In the genomic region with DNA sequence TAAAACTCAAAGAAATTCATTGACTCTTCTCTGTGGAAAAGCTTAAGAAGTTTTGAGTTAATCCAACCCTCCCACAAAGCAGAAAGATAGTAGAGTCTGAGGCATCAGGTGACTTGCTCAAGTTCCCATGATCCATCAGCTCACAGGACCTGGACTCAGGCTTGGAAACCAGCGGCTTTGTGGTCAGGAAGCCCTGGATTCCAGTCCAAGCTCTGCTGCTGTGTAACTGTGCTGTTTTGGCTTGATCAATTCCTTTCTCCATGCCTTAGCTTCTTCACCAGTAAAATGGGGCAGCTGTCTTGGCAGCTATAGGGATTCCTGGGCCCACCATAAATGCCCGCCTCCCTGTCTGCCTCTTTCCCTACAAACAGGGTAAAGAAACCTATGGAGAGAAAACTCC, we compare ENCODE assay signal across 9 cellular contexts.
DNase-seq lines count a peak whose midpoint lies in the region; ATAC-seq, FAIRE-seq and TF ChIP-seq lines count a peak whose summit lies in the region.
"Had no signal": no experiment of that assay in that cellular context is flagged by ENCODE, and none has a peak within 500 bp of the region (broad histone marks: within the 10 kb centered on the region; RNA-seq: fewer than 3 reads in every experiment).

No MANE protein-coding gene starts in this region.

- BruUV-seq in GM12878 (replicated peaks; lab: Mats Ljungman, UMichigan), result TSS peak; percentile 91
- BruUV-seq in PC-9 (replicated peaks; lab: Mats Ljungman, UMichigan), result no TSS peak

- H3K79me2 ChIP-seq in GM12878 (ENCODE audit: control insufficient read depth, insufficient read depth, low read length) (peaks cover 4% of the 10 kb centered on the region), PC-9 (ENCODE audit: low read depth) (no peaks in the 10 kb centered on the region)

- intact Hi-C loops in GM12878 (cut with micrococcal nuclease; ENCODE audit: unreplicated experiment) (no loop called here), PC-9 (cut with micrococcal nuclease; ENCODE audit: unreplicated experiment) (no loop called here)

- no peaks in the 10 kb centered on the region for H3K9me3 ChIP-seq in BLaER1 treated with 17β-estradiol and CSF1 and Interleukin-3, amounts not matched to agents 10 nM and 100 nM (replicated peaks in 1 of 11)
- H3K9me3 ChIP-seq in GM12878 (replicated peaks; ENCODE audit: control insufficient read depth, insufficient read depth, low read length), result no peaks in the 10 kb centered on the region
- H3K9me3 ChIP-seq in PC-9 (ENCODE audit: insufficient read depth, low read depth), result no peaks in the 10 kb centered on the region

- TF ChIP-seq CTCF in HL-60 (IDR thresholded peaks at IDR 0.05; ENCODE audit: insufficient read depth, low read length), result no peak
- TF ChIP-seq CTCF in GM12878 (IDR thresholded peaks at IDR 0.05 in 2 of 3, conservative IDR thresholded peaks at IDR 0.05 in 1 of 3; ENCODE audit: control insufficient read depth in 2 of 3, extremely low read depth in 1 of 3, insufficient read depth in 1 of 3, low read depth in 3 of 3, low read length in 3 of 3), result no peak
- TF ChIP-seq CTCF in nephron (IDR thresholded peaks at IDR 0.05; ENCODE audit: unreplicated experiment in 3 of 3), result no peak
- no peak for TF ChIP-seq CTCF in PC-9 (conservative IDR thresholded peaks at IDR 0.05)

- RAD21 ChIA-PET in GM12878 (lab: Charles Lee; ENCODE audit: unreplicated experiment), result interaction anchor here (1.3 to 6.3 kb wide), 9 partner anchors 10 to 212 kb away, joined by 3 to 77 read pairs (median 7); no protein-coding TSS in a partner anchor

- H3K36me3 Mint-ChIP-seq in nephron (ENCODE audit: low read depth), result no peaks in the 10 kb centered on the region

- no peak for ATAC-seq in GM12878
- ATAC-seq in GM18907 (IDR thresholded peaks at IDR 0.05; ENCODE audit: unreplicated experiment), result no peak

- CTCF ChIA-PET in GM12878 (lab: Yijun Ruan, JAX), result interaction anchor here (0.7 to 5.9 kb wide), 8 partner anchors 9 to 73 kb away, joined by 3 to 29 read pairs (median 4); no protein-coding TSS in a partner anchor
- CTCF ChIA-PET in PC-9 (lab: Charles Lee), result no interaction called here

- H2AFZ ChIP-seq in GM12878 (ENCODE audit: control insufficient read depth, low read depth, low read length) (peak overlapping the region; percentile 84), PC-9 (no peak overlapping the region)

- no peak for TF ChIP-seq POLR2A in GM12878 (IDR thresholded peaks at IDR 0.05; ENCODE audit: low read depth, low read length)

- peak overlapping the region; percentile 77 to 96 (median 93) for H3K4me2 ChIP-seq in BLaER1 treated with 17β-estradiol and CSF1 and Interleukin-3, amounts not matched to agents 10 nM and 100 nM
- H3K4me2 ChIP-seq in GM12878 (ENCODE audit: control insufficient read depth, insufficient read depth) (peak overlapping the region; percentile 97), PC-9 (no peak overlapping the region)

- no peaks in the 10 kb centered on the region for H3K36me3 ChIP-seq in BLaER1 treated with 17β-estradiol and CSF1 and Interleukin-3, amounts not matched to agents 10 nM and 100 nM
- H3K36me3 ChIP-seq in GM12878 (ENCODE audit: control insufficient read depth in 2 of 2, insufficient read depth in 2 of 2, low read length in 1 of 2) (0 out of 4 replicates have a peak, but pooled peaks cover 0 to 2% of the 10 kb centered on the region in 2 experiments), PC-9 (ENCODE audit: low read depth) (no peaks in the 10 kb centered on the region)

- in situ Hi-C loops in GM12878 (cut with MboI), result no loop called here

- H3K9me3 Mint-ChIP-seq in nephron, result no peaks in the 10 kb centered on the region

- peak overlapping the region; percentile 50 to 78 (median 73) for H3K27ac Mint-ChIP-seq in nephron

- peak overlapping the region; percentile 85 to 94 (median 91) for H3K9ac ChIP-seq in BLaER1 treated with 17β-estradiol and CSF1 and Interleukin-3, amounts not matched to agents 10 nM and 100 nM
- peak overlapping the region; percentile 83 for H3K9ac ChIP-seq in GM12878 (ENCODE audit: control insufficient read depth, insufficient read depth, low read length)

- POLR2A ChIA-PET in GM12878 (lab: Charles Lee), result interaction anchor here (0.9 to 7.3 kb wide), 7 partner anchors 10 to 123 kb away, joined by 3 to 67 read pairs (median 5); no protein-coding TSS in a partner anchor
- POLR2A ChIA-PET in PC-9 (lab: Charles Lee; ENCODE audit: unreplicated experiment), result no interaction called here

- H3K4me3 ChIP-seq in BLaER1 treated with 17β-estradiol and CSF1 and Interleukin-3, amounts not matched to agents 10 nM and 100 nM, result peak overlapping the region in 9 of 10 experiments; percentile 19 to 54 (median 33); a peak in 14 of 20 replicates
- H3K4me3 ChIP-seq in HL-60 (replicated peaks; ENCODE audit: insufficient read depth, low read length) (no peak overlapping the region; the same call in 1 of the 2 replicates), GM12878 (peak overlapping the region; percentile 41; the same call in 1 of the 2 replicates), PC-9 (no peak overlapping the region)

- peaks cover 57% of the 10 kb centered on the region for H3K4me1 Mint-ChIP-seq in nephron

- no peaks in the 10 kb centered on the region for H3K9me2 ChIP-seq in PC-9 (ENCODE audit: insufficient read depth)

- peak overlapping the region in 1 of 3 experiments; percentile 50 for H3K4me3 Mint-ChIP-seq in nephron

- DNase-seq in HL-60 (ENCODE audit: low read depth in 1 of 2, low spot score in 1 of 2) (peak; percentile 14 to 66), GM12878 (ENCODE audit: low read depth, low spot score) (no peak), PC-9 (no peak), NCI-H69 (lab: John Stamatoyannopoulos, UW) (no peak), T-helper 9 cell (no peak)
- DNase-seq: NCI-H226 had no signal

- peaks cover 73 to 98% (median 97%) of the 10 kb centered on the region in 10 experiments for H3K4me1 ChIP-seq in BLaER1 treated with 17β-estradiol and CSF1 and Interleukin-3, amounts not matched to agents 10 nM and 100 nM
- H3K4me1 ChIP-seq in GM12878 (ENCODE audit: control insufficient read depth, insufficient read depth, low read length) (peaks cover 54% of the 10 kb centered on the region), PC-9 (replicated peaks; ENCODE audit: insufficient read depth) (no peaks in the 10 kb centered on the region)

- peak overlapping the region; percentile 91 to 100 (median 99) for H3K27ac ChIP-seq in BLaER1 treated with 17β-estradiol and CSF1 and Interleukin-3, amounts not matched to agents 10 nM and 100 nM
- peak overlapping the region; percentile 87 for H3K27ac ChIP-seq in HL-60 (replicated peaks)
- peak overlapping the region; percentile 94 for H3K27ac ChIP-seq in GM12878 (ENCODE audit: control insufficient read depth, insufficient read depth)
- H3K27ac ChIP-seq in PC-9, result no peak overlapping the region

- SMC1A ChIA-PET in GM12878 (lab: Charles Lee; ENCODE audit: uncharacterized antibody, unreplicated experiment), result interaction anchor here (0.8 to 8.0 kb wide), 10 partner anchors 11 to 164 kb away, joined by 3 to 93 read pairs (median 3); no protein-coding TSS in a partner anchor

- WGBS in GM12878 (ENCODE audit: insufficient coverage, insufficient replicate concordance, low lambda C conversion rate, missing lambda C conversion rate), result 96% methylated on average over 2 of the region's 2 CpGs

- H3K27me3 ChIP-seq in BLaER1 treated with 17β-estradiol and CSF1 and Interleukin-3, amounts not matched to agents 10 nM and 100 nM, result no peaks in the 10 kb centered on the region
- no peaks in the 10 kb centered on the region for H3K27me3 ChIP-seq in HL-60 (ENCODE audit: insufficient read depth, poor library complexity, severe bottlenecking)
- no peaks in the 10 kb centered on the region for H3K27me3 ChIP-seq in GM12878 (replicated peaks in 1 of 2; ENCODE audit: control insufficient read depth in 2 of 2, insufficient read depth in 2 of 2, low read length in 1 of 2)
- H3K27me3 ChIP-seq in PC-9 (ENCODE audit: insufficient read depth, low read depth), result no peaks in the 10 kb centered on the region

- TF ChIP-seq RAD21 in GM12878 (IDR thresholded peaks at IDR 0.05; ENCODE audit: insufficient read depth, low read depth, low read length), result no peak

- peaks cover 4% of the 10 kb centered on the region for H3K27me3 Mint-ChIP-seq in nephron (ENCODE audit: low read depth)

- no peak for TF ChIP-seq EP300 in GM12878 (IDR thresholded peaks at IDR 0.05; ENCODE audit: borderline replicate concordance in 1 of 2, control insufficient read depth in 1 of 2, low read depth in 2 of 2, low read length in 2 of 2)

- H3F3A ChIP-seq in PC-9 (ENCODE audit: insufficient read depth, low read depth), result no peaks in the 10 kb centered on the region

- no peaks in the 10 kb centered on the region for H4K20me1 ChIP-seq in BLaER1 treated with 17β-estradiol and CSF1 and Interleukin-3, amounts not matched to agents 10 nM and 100 nM
- H4K20me1 ChIP-seq in GM12878 (ENCODE audit: control insufficient read depth, insufficient read depth), result no peaks in the 10 kb centered on the region
- H4K20me1 ChIP-seq in PC-9 (ENCODE audit: insufficient read depth), result no peaks in the 10 kb centered on the region

- FAIRE-seq in GM12878 (lab: Jason Lieb, UNC), result no peak

TF ChIP-seq in GM12878, 131 proteins besides CTCF, POLR2A, EP300 and RAD21 (continues in another document):
- TF ChIP-seq CHD4 (IDR thresholded peaks at IDR 0.05) (no peak), TCF3 (IDR thresholded peaks at IDR 0.05; ENCODE audit: borderline replicate concordance, insufficient read depth, low read depth, low read length) (no peak), CEBPB (IDR thresholded peaks at IDR 0.05; ENCODE audit: borderline replicate concordance in 1 of 2, low read depth in 2 of 2, low read length in 2 of 2) (no peak)

Comparison
In these comparisons a context has a peak if more than half of its experiments do, and no peak if none do; other contexts are left out.
1. H3K4me3 ChIP-seq: peak in BLaER1 treated with 17β-estradiol and CSF1 and Interleukin-3, amounts not matched to agents 10 nM and 100 nM (9 of 10) and GM12878 (single experiment); none in HL-60 (single experiment) and PC-9 (single experiment).
2. DNase-seq: peak in HL-60 (2 of 2); none in GM12878 (single experiment), PC-9 (0 of 2), NCI-H69 (single experiment) and T-helper 9 cell (single experiment).